In the genomic region with DNA sequence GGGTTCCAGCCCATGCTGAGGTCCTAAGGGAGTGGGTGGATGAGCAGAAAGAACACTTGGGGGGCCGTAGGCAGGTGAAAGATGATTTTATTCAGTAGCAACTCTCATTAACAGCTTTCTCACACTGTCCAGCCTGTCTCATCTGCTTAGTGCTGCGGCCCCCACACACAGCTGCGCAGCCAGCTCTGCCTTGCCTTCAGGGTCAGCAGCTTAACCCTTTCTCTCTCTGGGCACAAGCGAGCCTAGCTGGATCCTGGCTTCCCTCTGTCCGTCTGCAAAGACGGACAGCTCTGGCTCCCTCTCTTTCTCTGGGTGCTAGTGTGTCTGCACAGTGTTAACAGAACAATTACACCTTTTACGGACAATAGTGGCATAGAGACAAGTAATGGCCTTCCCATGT, we compare ENCODE assay signal across 26 cellular contexts. TPM values are rescaled to one million over a fixed set of nuclear protein-coding genes. Genes with fewer than 3 reads are reported as not detected.
"Had no signal": no experiment of that assay in that cellular context is flagged by ENCODE, and none has a peak within 500 bp of the region (broad histone marks: within the 10 kb centered on the region; RNA-seq: fewer than 3 reads in every experiment).

No MANE protein-coding gene starts in this region.

- H3K27ac Mint-ChIP-seq: immature natural killer cell, memory B cell, naive B cell, nephron, type B pancreatic cell had no signal

- H3K27me3 Mint-ChIP-seq: central memory CD8-positive, alpha-beta T cell; memory B cell; naive B cell; type B pancreatic cell had no signal

- H3K4me1 Mint-ChIP-seq: central memory CD8-positive, alpha-beta T cell; immature natural killer cell; memory B cell; naive B cell; nephron had no signal

- DNase-seq: effector memory CD4-positive, alpha-beta T cell; esophagus squamous epithelium; foreskin keratinocyte; heart left ventricle; hypothalamus; immature natural killer cell; left ventricle myocardium inferior; lower lobe of right lung; midbrain; naive B cell; nucleus accumbens; ovary; right cardiac atrium; small intestine; stimulated activated CD4-positive, alpha-beta T cell treated with anti-CD3 and anti-CD28 coated beads, Interleukin-12 subunit alpha, Interleukin-12 subunit beta, amount 100 ng/mL, for 4 hours; stimulated activated naive CD8-positive, alpha-beta T cell treated with anti-CD3 and anti-CD28 coated beads, Interleukin-15, Interleukin-2, amounts not matched to agents 100 U/mL and 50 U/mL, for 24 hours; thyroid gland had no signal

- H3K4me3 Mint-ChIP-seq: central memory CD8-positive, alpha-beta T cell; immature natural killer cell; memory B cell; naive B cell; nephron; type B pancreatic cell had no signal

- H3K4me1 ChIP-seq: esophagus squamous epithelium, foreskin keratinocyte, heart left ventricle, left ventricle myocardium inferior, lower lobe of right lung, suprapubic skin, thyroid gland had no signal

- H3K36me3 ChIP-seq: esophagus squamous epithelium, heart left ventricle, left ventricle myocardium inferior, lower lobe of right lung, ovary, suprapubic skin, thyroid gland had no signal

- ATAC-seq: foreskin keratinocyte; heart left ventricle; lower lobe of right lung; right cardiac atrium; stimulated activated naive CD8-positive, alpha-beta T cell treated with anti-CD3 and anti-CD28 coated beads, Interleukin-15, Interleukin-2, amounts not matched to agents 100 U/mL and 50 U/mL, for 24 hours had no signal

- H3K36me3 Mint-ChIP-seq: immature natural killer cell, memory B cell, naive B cell, type B pancreatic cell had no signal

- H3K9me3 ChIP-seq: esophagus squamous epithelium, lower lobe of right lung, ovary, suprapubic skin, thyroid gland had no signal

- H3K27me3 ChIP-seq: esophagus squamous epithelium, foreskin keratinocyte, heart left ventricle, ovary, suprapubic skin, thyroid gland had no signal

- H3K4me3 ChIP-seq: esophagus squamous epithelium, heart left ventricle, left ventricle myocardium inferior, lower lobe of right lung, ovary, suprapubic skin, thyroid gland had no signal

- H3K27ac ChIP-seq: esophagus squamous epithelium, foreskin keratinocyte, heart left ventricle, left ventricle myocardium inferior, lower lobe of right lung, ovary, suprapubic skin, thyroid gland had no signal

- FAIRE-seq: keratinocyte, small intestine, urothelium cell line had no signal

- H3K9me3 Mint-ChIP-seq: type B pancreatic cell had no signal

RNA-seq across cellular contexts. Expression of a gene that starts 21.3 kb away (rescaled TPM):
- total RNA-seq: epithelial cell of proximal tubule, esophagus squamous epithelium, foreskin keratinocyte, heart left ventricle, left ventricle myocardium inferior, posterior vena cava, suprapubic skin had no signal
- polyA plus RNA-seq: foreskin keratinocyte, heart left ventricle, immature natural killer cell, keratinocyte, right cardiac atrium had no signal
